Comparison of ENCODE assay signal across 30 cellular contexts in the genomic region with DNA sequence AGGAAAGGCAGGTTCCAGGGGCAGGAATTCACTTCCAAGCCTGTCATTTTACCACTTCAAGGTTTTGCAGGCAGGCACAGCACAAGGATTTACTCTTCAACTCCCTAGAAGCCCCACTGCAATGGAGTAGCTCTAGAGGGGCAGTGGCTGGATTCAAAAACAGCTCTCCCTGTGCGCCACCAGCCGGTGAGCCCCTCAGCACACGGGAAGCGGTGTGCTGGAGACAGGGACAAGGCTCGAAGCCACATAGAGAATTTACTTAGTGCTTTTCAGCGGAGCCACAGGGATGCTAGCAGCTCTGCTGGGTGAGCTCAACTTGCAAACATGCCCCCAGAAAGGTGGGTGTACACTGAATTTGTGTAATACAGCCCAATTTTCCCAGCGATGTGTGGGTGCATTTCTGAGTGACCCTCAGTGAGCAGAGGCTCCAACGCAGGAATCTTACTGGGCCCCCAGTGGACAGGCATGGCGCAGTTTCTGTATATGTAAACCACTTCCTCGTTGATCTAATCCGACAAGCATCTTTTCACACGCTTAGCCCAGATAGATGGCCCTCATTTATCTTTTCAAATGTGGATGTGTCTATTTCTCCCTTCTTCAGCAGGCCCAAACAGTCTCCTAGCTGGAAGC. TPM values are rescaled to one million over a fixed set of nuclear protein-coding genes. Genes with fewer than 3 reads are reported as not detected.
"Had no signal": no experiment of that assay in that cellular context is flagged by ENCODE, and none has a peak within 500 bp of the region (broad histone marks: within the 10 kb centered on the region; RNA-seq: fewer than 3 reads in every experiment).

No MANE protein-coding gene starts in this region.

- H3K27ac ChIP-seq: foreskin keratinocyte, left lung, parathyroid adenoma, thyroid gland had no signal

- H3K9me3 Mint-ChIP-seq: activated CD8-positive, alpha-beta T cell treated with anti-CD3 and anti-CD28 coated beads for 36 hours; activated naive CD4-positive, alpha-beta T cell treated with anti-CD3 and anti-CD28 coated beads, Interleukin-2, amount 10 ng/mL, durations not matched to agents 7 days and 5 days; brain; immature natural killer cell; natural killer cell treated with Interleukin-12 subunit alpha and Interleukin-12 subunit beta and Interleukin-15 and Interleukin-18, amount 100 ng/mL, for 72 hours; stimulated activated naive B cell treated with anti-CD40 and anti-IgM and Interleukin-4, amounts not matched to agents 10 μg/mL and 1 μg/mL and 100 μg/mL, for 72 hours had no signal

- H3K9ac ChIP-seq: parathyroid adenoma had no signal

- H3K27me3 Mint-ChIP-seq: brain had no signal

- H3K4me3 Mint-ChIP-seq: activated CD8-positive, alpha-beta memory T cell treated with anti-CD3 and anti-CD28 coated beads, Interleukin-2, amount 10 ng/mL, durations not matched to agents 7 days and 5 days; activated CD8-positive, alpha-beta T cell treated with anti-CD3 and anti-CD28 coated beads for 36 hours; activated naive CD4-positive, alpha-beta T cell treated with anti-CD3 and anti-CD28 coated beads, Interleukin-2, amount 10 ng/mL, durations not matched to agents 7 days and 5 days; brain; immature natural killer cell; natural killer cell treated with Interleukin-12 subunit alpha and Interleukin-12 subunit beta and Interleukin-15 and Interleukin-18, amount 100 ng/mL, for 72 hours; stimulated activated naive B cell treated with anti-CD40 and anti-IgM and Interleukin-4, amounts not matched to agents 10 μg/mL and 1 μg/mL and 100 μg/mL, for 72 hours; T-helper 17 cell had no signal

- H3K27ac Mint-ChIP-seq: activated CD8-positive, alpha-beta memory T cell treated with anti-CD3 and anti-CD28 coated beads, Interleukin-2, amount 10 ng/mL, durations not matched to agents 7 days and 5 days; activated CD8-positive, alpha-beta T cell treated with anti-CD3 and anti-CD28 coated beads for 36 hours; activated naive CD4-positive, alpha-beta T cell treated with anti-CD3 and anti-CD28 coated beads, Interleukin-2, amount 10 ng/mL, durations not matched to agents 7 days and 5 days; brain; immature natural killer cell; natural killer cell treated with Interleukin-12 subunit alpha and Interleukin-12 subunit beta and Interleukin-15 and Interleukin-18, amount 100 ng/mL, for 72 hours; stimulated activated naive B cell treated with anti-CD40 and anti-IgM and Interleukin-4, amounts not matched to agents 10 μg/mL and 1 μg/mL and 100 μg/mL, for 72 hours; T-helper 17 cell had no signal

- H3K4me1 Mint-ChIP-seq: activated CD8-positive, alpha-beta memory T cell treated with anti-CD3 and anti-CD28 coated beads, Interleukin-2, amount 10 ng/mL, durations not matched to agents 7 days and 5 days; activated naive CD4-positive, alpha-beta T cell treated with anti-CD3 and anti-CD28 coated beads, Interleukin-2, amount 10 ng/mL, durations not matched to agents 7 days and 5 days; immature natural killer cell; stimulated activated naive B cell treated with anti-CD40 and anti-IgM and Interleukin-4, amounts not matched to agents 10 μg/mL and 1 μg/mL and 100 μg/mL, for 72 hours; T-helper 17 cell had no signal

- H3K4me3 ChIP-seq: left lung, thyroid gland had no signal

- H3K4me1 ChIP-seq: foreskin keratinocyte, left lung, parathyroid adenoma, thyroid gland had no signal

- DNase-seq: activated CD4-positive, alpha-beta T cell treated with anti-CD3 and anti-CD28 coated beads for 48 hours; activated CD4-positive, CD25-positive, alpha-beta regulatory T cell; activated CD8-positive, alpha-beta memory T cell treated with anti-CD3 and anti-CD28 coated beads, Interleukin-2, amount 10 ng/mL, durations not matched to agents 7 days and 5 days; activated CD8-positive, alpha-beta T cell treated with anti-CD3 and anti-CD28 coated beads for 36 hours; activated effector memory CD4-positive, alpha-beta T cell treated with anti-CD3 and anti-CD28 coated beads, Interleukin-2, amount 50 U/mL, for 16 hours; activated naive CD4-positive, alpha-beta T cell treated with anti-CD3 and anti-CD28 coated beads, Interleukin-2, amount 10 ng/mL, durations not matched to agents 7 days and 5 days; activated T-cell treated with anti-CD3 and anti-CD28 coated beads for 4 hours; effector CD4-positive, alpha-beta T cell; erythroblast; foreskin keratinocyte; immature natural killer cell; left lung; midbrain; nucleus accumbens; stimulated activated CD4-positive, alpha-beta T cell treated with anti-CD3 and anti-CD28 coated beads, Interleukin-2, amount 100 ng/mL, for 48 hours; stimulated activated CD8-positive, alpha-beta memory T cell treated with anti-CD3 and anti-CD28 coated beads, Interleukin-4, amount 100 ng/mL, for 48 hours; stimulated activated naive B cell treated with anti-CD40 and anti-IgM and Interleukin-4, amounts not matched to agents 10 μg/mL and 1 μg/mL and 100 μg/mL, for 72 hours; SW 1271; T-helper 17 cell; thyroid gland had no signal

- H3K36me3 ChIP-seq: left lung, thyroid gland had no signal

- H3K79me2 ChIP-seq: parathyroid adenoma had no signal

- H3K36me3 Mint-ChIP-seq: activated CD8-positive, alpha-beta memory T cell treated with anti-CD3 and anti-CD28 coated beads, Interleukin-2, amount 10 ng/mL, durations not matched to agents 7 days and 5 days; activated naive CD4-positive, alpha-beta T cell treated with anti-CD3 and anti-CD28 coated beads, Interleukin-2, amount 10 ng/mL, durations not matched to agents 7 days and 5 days; brain; immature natural killer cell; natural killer cell treated with Interleukin-12 subunit alpha and Interleukin-12 subunit beta and Interleukin-15 and Interleukin-18, amount 100 ng/mL, for 72 hours; stimulated activated naive B cell treated with anti-CD40 and anti-IgM and Interleukin-4, amounts not matched to agents 10 μg/mL and 1 μg/mL and 100 μg/mL, for 72 hours had no signal

- H2AFZ ChIP-seq: parathyroid adenoma had no signal

- H3K27me3 ChIP-seq: thyroid gland had no signal

- ATAC-seq: activated CD8-positive, alpha-beta memory T cell treated with anti-CD3 and anti-CD28 coated beads, Interleukin-2, amount 10 ng/mL, durations not matched to agents 7 days and 5 days; activated CD8-positive, alpha-beta T cell treated with anti-CD3 and anti-CD28 coated beads for 36 hours; left lung; natural killer cell treated with Interleukin-12 subunit alpha and Interleukin-12 subunit beta and Interleukin-15 and Interleukin-18, amount 100 ng/mL, for 72 hours; stimulated activated naive B cell treated with anti-CD40 and anti-IgM and Interleukin-4, amounts not matched to agents 10 μg/mL and 1 μg/mL and 100 μg/mL, for 72 hours; T-helper 17 cell had no signal

- H3K9me3 ChIP-seq: left lung, thyroid gland had no signal

RNA-seq across cellular contexts. Expression of gene VWA5B1, which starts 10.9 kb away (rescaled TPM):
- total RNA-seq: activated CD8-positive, alpha-beta memory T cell treated with anti-CD3 and anti-CD28 coated beads, Interleukin-2, amount 10 ng/mL, durations not matched to agents 7 days and 5 days; activated CD8-positive, alpha-beta T cell treated with anti-CD3 and anti-CD28 coated beads for 36 hours; cardiac septum; chondrocyte; fibroblast of lung; foreskin keratinocyte; glomerular endothelial cell; kidney epithelial cell; mammary epithelial cell; natural killer cell treated with Interleukin-12 subunit alpha and Interleukin-12 subunit beta and Interleukin-15 and Interleukin-18, amount 100 ng/mL, for 72 hours; subcutaneous adipose tissue had no signal
- polyA plus RNA-seq: fibroblast of lung, foreskin keratinocyte, immature natural killer cell, mammary epithelial cell had no signal
